In genomic region chr19:42178791-42179500, GRCh38 we compare ENCODE assay signal across 10 cellular contexts. TPM values are rescaled to one million over a fixed set of nuclear protein-coding genes. Genes with fewer than 3 reads are reported as not detected.
DNase-seq lines count a peak whose midpoint lies in the region; ATAC-seq and TF ChIP-seq lines count a peak whose summit lies in the region.
"Had no signal": no experiment of that assay in that cellular context is flagged by ENCODE, and none has a peak within 500 bp of the region (broad histone marks: within the 10 kb centered on the region; RNA-seq: fewer than 3 reads in every experiment).

No MANE protein-coding gene starts in this region.

- no peaks in the 10 kb centered on the region for H3K79me2 ChIP-seq in H9 (ENCODE audit: insufficient read depth, low read length)

- H3K27me3 ChIP-seq in H9 (ENCODE audit: insufficient read depth, low read length) (peaks cover 42% of the 10 kb centered on the region), WERI-Rb-1 (ENCODE audit: insufficient read depth, low read depth, severe bottlenecking) (peaks cover 11% of the 10 kb centered on the region), kidney epithelial cell (ENCODE audit: control insufficient read depth, insufficient read depth, low read length) (peaks cover 56% of the 10 kb centered on the region)

- TF ChIP-seq CTCF in Calu3 (IDR thresholded peaks at IDR 0.05; ENCODE audit: unreplicated experiment) (no peak), H9 (conservative IDR thresholded peaks at IDR 0.05) (peak; percentile 70), WERI-Rb-1 (IDR thresholded peaks at IDR 0.05; ENCODE audit: low read depth, low read length) (peak; percentile 77), kidney epithelial cell (IDR thresholded peaks at IDR 0.05; ENCODE audit: insufficient read depth, low read length, poor library complexity, severe bottlenecking) (peak; percentile 40)

- H3K27me3 Mint-ChIP-seq in Calu3 (ENCODE audit: unreplicated experiment) (peaks cover 19% of the 10 kb centered on the region), H9 (ENCODE audit: low read depth) (peaks cover 40% of the 10 kb centered on the region)

- no peak overlapping the region for H4K91ac ChIP-seq in H9 (ENCODE audit: insufficient read length, low read depth, low read length)

- no peak overlapping the region for H3K9ac ChIP-seq in H9 (ENCODE audit: extremely low read depth, insufficient read length, low read length)

- intact Hi-C loops in Calu3 (cut with micrococcal nuclease; ENCODE audit: unreplicated experiment) = no loop called here
- intact Hi-C loops in Right ventricle myocardium superior (cut with DNase I) = no loop called here

- no peak overlapping the region for H3T11ph ChIP-seq in H9 (ENCODE audit: low read length)

- no peak overlapping the region for H3K56ac ChIP-seq in H9 (ENCODE audit: insufficient read length, low read depth, low read length)

- no peak overlapping the region for H3K23ac ChIP-seq in H9 (ENCODE audit: insufficient read length, low read depth, low read length)

- no peaks in the 10 kb centered on the region for H3K9me3 Mint-ChIP-seq in Calu3 (ENCODE audit: low read depth, unreplicated experiment)
- no peaks in the 10 kb centered on the region for H3K9me3 Mint-ChIP-seq in H9
- H3K9me3 Mint-ChIP-seq: activated T-cell treated with anti-CD3 and anti-CD28 coated beads, Interleukin-2, amount 50 U/mL, for 4 hours; memory B cell had no signal

- peaks cover 10% of the 10 kb centered on the region for H3K4me1 Mint-ChIP-seq in Calu3 (ENCODE audit: low read depth, unreplicated experiment)
- peaks cover 11 to 28% of the 10 kb centered on the region in 2 experiments for H3K4me1 Mint-ChIP-seq in H9

- no peak overlapping the region for H3K4me2 ChIP-seq in H9 (ENCODE audit: insufficient read depth, insufficient read length, low read length)

- H3K36me3 Mint-ChIP-seq in Calu3 (ENCODE audit: insufficient read depth, unreplicated experiment) (no peaks in the 10 kb centered on the region), H9 (ENCODE audit: insufficient read depth in 1 of 3, low read depth in 3 of 3) (no peaks in the 10 kb centered on the region)
- H3K36me3 Mint-ChIP-seq: memory B cell had no signal

- H3K4me3 ChIP-seq in WERI-Rb-1 (ENCODE audit: low read depth, low read length) (no peak overlapping the region), kidney epithelial cell (ENCODE audit: low read depth, low read length) (no peak overlapping the region)

- DNase-seq in Calu3 (peak; percentile 30), H9 (peak; percentile 71), WERI-Rb-1 (peak; percentile 59), kidney epithelial cell (ENCODE audit: low read depth) (no peak), Right ventricle myocardium superior (no peak)
- DNase-seq: activated T-cell treated with anti-CD3 and anti-CD28 coated beads, Interleukin-2, amount 50 U/mL, for 4 hours had no signal

- H3K27ac Mint-ChIP-seq in Calu3 (ENCODE audit: unreplicated experiment) = no peak overlapping the region
- H3K27ac Mint-ChIP-seq in H9 = no peak overlapping the region
- H3K27ac Mint-ChIP-seq: memory B cell had no signal

- H2BK20ac ChIP-seq in H9 (ENCODE audit: low read depth, low read length, poor library complexity, severe bottlenecking) = no peak overlapping the region

- H3K18ac ChIP-seq in H9 (ENCODE audit: insufficient read length, low read depth, low read length) = no peak overlapping the region

- no CpG with 5 or more reads among the region's 4 CpGs for WGBS in H9 (ENCODE audit: extremely low coverage, insufficient read length, low lambda C conversion rate)

- no peak overlapping the region for H4K8ac ChIP-seq in H9 (replicated peaks; ENCODE audit: insufficient read length, low read depth, low read length)

- H2BK5ac ChIP-seq in H9 (ENCODE audit: insufficient read length, low read length) = no peak overlapping the region

- H3K36me3 ChIP-seq in WERI-Rb-1 (no peaks in the 10 kb centered on the region), kidney epithelial cell (ENCODE audit: control insufficient read depth, insufficient read depth, low read length) (no peaks in the 10 kb centered on the region)

- H3K4me3 Mint-ChIP-seq in Calu3 (ENCODE audit: low read depth, unreplicated experiment) (no peak overlapping the region), H9 (no peak overlapping the region)
- H3K4me3 Mint-ChIP-seq: activated T-cell treated with anti-CD3 and anti-CD28 coated beads, Interleukin-2, amount 50 U/mL, for 4 hours; memory B cell had no signal

- no peak overlapping the region for H2AK5ac ChIP-seq in H9 (ENCODE audit: insufficient read length, low read length)

- H3K4me1 ChIP-seq in H9 (ENCODE audit: insufficient read depth, low read length) = no peaks in the 10 kb centered on the region

- H3K9me3 ChIP-seq in H9 (ENCODE audit: control insufficient read depth, low read depth, low read length) (no peaks in the 10 kb centered on the region), WERI-Rb-1 (ENCODE audit: severe bottlenecking) (no peaks in the 10 kb centered on the region)

- H2BK15ac ChIP-seq in H9 (ENCODE audit: low read depth, low read length) = no peak overlapping the region

- H3K14ac ChIP-seq in H9 (ENCODE audit: insufficient read depth, low read length) = no peak overlapping the region

- H3K27ac ChIP-seq in H9 (ENCODE audit: insufficient read length, low read depth, low read length) (no peak overlapping the region), WERI-Rb-1 (no peak overlapping the region)

- H4K5ac ChIP-seq in H9 (ENCODE audit: insufficient read length, low read depth, low read length) = no peak overlapping the region

- BruUV-seq in Calu3 (replicated peaks; lab: Mats Ljungman, UMichigan) = no TSS peak

- H4K20me1 ChIP-seq in H9 (ENCODE audit: control insufficient read depth, insufficient read depth, insufficient read length) = no peaks in the 10 kb centered on the region

- H3K79me1 ChIP-seq in H9 (ENCODE audit: insufficient read depth, low read depth, low read length, poor library complexity, severe bottlenecking) = no peaks in the 10 kb centered on the region

- no peak overlapping the region for H2AFZ ChIP-seq in H9 (ENCODE audit: low read length)

- CTCF ChIA-PET in Calu3 (lab: Charles Lee) = no interaction called here

- H3K4ac ChIP-seq in H9 (ENCODE audit: low read depth, low read length) = no peak overlapping the region

- H2BK120ac ChIP-seq in H9 (ENCODE audit: low read depth, low read length, poor library complexity, severe bottlenecking) = no peak overlapping the region

- H2BK12ac ChIP-seq in H9 (ENCODE audit: insufficient read length, low read depth, low read length) = no peak overlapping the region

- ATAC-seq in GM19452 (IDR thresholded peaks at IDR 0.05; ENCODE audit: unreplicated experiment) (no peak), Right ventricle myocardium superior (ENCODE audit: poor library complexity) (no peak), GM21786 (IDR thresholded peaks at IDR 0.05; ENCODE audit: unreplicated experiment) (no peak), HG03457 (IDR thresholded peaks at IDR 0.05; ENCODE audit: unreplicated experiment) (no peak)
- ATAC-seq: activated T-cell treated with anti-CD3 and anti-CD28 coated beads, Interleukin-2, amount 50 U/mL, for 4 hours had no signal

- peaks cover 14% of the 10 kb centered on the region for H3K23me2 ChIP-seq in H9 (ENCODE audit: insufficient read length, low read depth, low read length, poor library complexity, severe bottlenecking)

RNA-seq across cellular contexts. Expression of gene DEDD2, which starts 38.5 kb away (rescaled TPM):
- total RNA-seq in Calu3 (2022) (67.5 and 78.3 TPM in 2 replicates), H9 (2021) (32.3 and 33.2 TPM in 2 replicates), kidney epithelial cell (42.9 and 47.3 TPM in 2 replicates), Right ventricle myocardium superior (14.8 TPM)

RNA-seq across cellular contexts. Expression of gene ZNF526, which starts 41.2 kb away (rescaled TPM):
- total RNA-seq in Calu3 (2022) (25.4 and 32.3 TPM in 2 replicates), H9 (2021) (20.5 and 23.4 TPM in 2 replicates), kidney epithelial cell (6.1 and 7.3 TPM in 2 replicates), Right ventricle myocardium superior (5.4 TPM)

RNA-seq across cellular contexts. Expression of gene POU2F2, which starts 46.7 kb away (rescaled TPM):
- total RNA-seq in Calu3 (2022) (3.9 and 4.6 TPM in 2 replicates), H9 (2021) (2.8 and 2.9 TPM in 2 replicates), kidney epithelial cell (1.4 and 2.3 TPM in 2 replicates), Right ventricle myocardium superior (0.91 TPM)

Comparison
In these comparisons a context has a peak if more than half of its experiments do, and no peak if none do; other contexts are left out.
1. DNase-seq: peak in Calu3 (single experiment), H9 (single experiment) and WERI-Rb-1 (single experiment); none in kidney epithelial cell (single experiment) and Right ventricle myocardium superior (single experiment).